Comparison of ENCODE assay signal across 11 cellular contexts in the genomic region with DNA sequence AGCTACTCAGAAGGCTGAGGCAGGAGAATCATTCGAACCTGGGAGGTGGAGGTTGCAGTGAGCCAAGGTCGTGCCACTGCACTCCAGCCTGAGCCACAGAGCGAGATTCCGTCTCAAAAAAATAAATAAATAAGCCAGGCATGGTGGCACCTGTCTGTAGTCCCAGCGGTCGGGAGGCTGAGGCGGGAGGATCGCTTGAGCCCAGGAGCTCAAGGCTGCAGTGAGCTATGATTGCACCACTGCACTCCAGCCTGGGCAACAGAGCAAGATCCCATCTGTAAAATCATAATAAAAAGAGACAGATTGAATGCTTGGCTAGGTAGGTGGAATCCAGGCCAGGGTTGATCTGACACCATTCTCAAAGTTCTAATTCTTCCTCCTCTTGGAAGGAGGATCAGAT. TPM values are rescaled to one million over a fixed set of nuclear protein-coding genes. Genes with fewer than 3 reads are reported as not detected.
DNase-seq lines count a peak whose midpoint lies in the region; ATAC-seq, FAIRE-seq and TF ChIP-seq lines count a peak whose summit lies in the region.
"Not testable (repeated sequence)": the region's sequence is repeated elsewhere in the genome, so short reads cannot be mapped to it uniquely, and the experiment has no call there.
"Had no signal": no experiment of that assay in that cellular context is flagged by ENCODE, and none has a peak within 500 bp of the region (broad histone marks: within the 10 kb centered on the region; RNA-seq: fewer than 3 reads in every experiment).

No MANE protein-coding gene starts in this region.

- not testable (repeated sequence) for H3K9ac ChIP-seq in HepG2 (ENCODE audit: insufficient read depth, low read depth, low read length)

- BruUV-seq in HepG2 (replicated peaks; lab: Mats Ljungman, UMichigan): not testable (repeated sequence)

- WGBS in HepG2 (ENCODE audit: low lambda C conversion rate): 93% methylated on average over 8 of the region's 8 CpGs
- WGBS in spleen, 5 donors: 95 to 98% (median 97%) methylated on average over 8 of the region's 8 CpGs

- intact Hi-C loops in HepG2 (cut with micrococcal nuclease; ENCODE audit: unreplicated experiment); spleen (cut with DNase I; ENCODE audit: low total_unique reads): not testable (repeated sequence)

- not testable (repeated sequence) for H3K9me3 ChIP-seq in SJCRH30 (replicated peaks); HepG2 (ENCODE audit: low read length); spleen

- not testable (repeated sequence) for H3K4me2 ChIP-seq in HepG2 (ENCODE audit: low read depth, low read length)

- in situ Hi-C loops in ACHN (cut with HindIII; ENCODE audit: low pct_ligation_motif_present, low pct_unique_long_range_greater_than_20kb, low sequenced_read_pairs); HepG2 (cut with HindIII; ENCODE audit: extremely low pct_ligation_motif_present, low pct_unique_long_range_greater_than_20kb): not testable (repeated sequence)

- not testable (repeated sequence) for H4K20me1 ChIP-seq in HepG2 (ENCODE audit: insufficient read depth, low read length)

- DNase-seq in ACHN: peak; percentile 8
- DNase-seq in HEK293T (ENCODE audit: extremely low spot score): peak; percentile 3
- DNase-seq in SJCRH30: peak in 1 of 2 experiments; percentile 1
- not testable (repeated sequence) for DNase-seq in activated naive CD4-positive, alpha-beta T cell treated with anti-CD3 and anti-CD28 coated beads, Interleukin-2, amount 10 ng/mL, durations not matched to agents 7 days and 5 days; HepG2 (ENCODE audit: low spot score)
- DNase-seq in ecto neural progenitor cell (ENCODE audit: low spot score): peak; percentile 14
- peak; percentile 54 for DNase-seq in spleen

- H3K79me2 ChIP-seq in HepG2 (ENCODE audit: insufficient read depth, low read length): not testable (repeated sequence)

- H3K27me3 Mint-ChIP-seq in activated naive CD4-positive, alpha-beta T cell treated with anti-CD3 and anti-CD28 coated beads, Interleukin-2, amount 10 ng/mL, durations not matched to agents 7 days and 5 days: not testable (repeated sequence)

- POLR2A ChIA-PET in HEK293T (lab: Yijun Ruan, JAX); HepG2 (lab: Yijun Ruan, JAX): not testable (repeated sequence)

- not testable (repeated sequence) for TF ChIP-seq EP300 in HepG2 (IDR thresholded peaks at IDR 0.05; ENCODE audit: low read depth in 2 of 2, low read length in 2 of 2); HepG2 (CRISPR knock-in tag; IDR thresholded peaks at IDR 0.05; ENCODE audit: borderline replicate concordance)

- not testable (repeated sequence) for H3K36me3 Mint-ChIP-seq in activated naive CD4-positive, alpha-beta T cell treated with anti-CD3 and anti-CD28 coated beads, Interleukin-2, amount 10 ng/mL, durations not matched to agents 7 days and 5 days

- CTCF ChIA-PET in HEK293T (lab: Yijun Ruan, JAX); activated naive CD4-positive, alpha-beta T cell treated with anti-CD3 and anti-CD28 coated beads, Interleukin-2, amount 10 ng/mL, durations not matched to agents 7 days and 5 days (lab: Charles Lee); HepG2 (lab: Yijun Ruan, JAX; ENCODE audit: low intra/inter-chr PET ratio, low total read pairs): not testable (repeated sequence)

- not testable (repeated sequence) for ATAC-seq in HepG2

- not testable (repeated sequence) for TF ChIP-seq RAD21 in HepG2 (CRISPR knock-in tag; IDR thresholded peaks at IDR 0.05)

- not testable (repeated sequence) for TF ChIP-seq CTCF in HepG2 (CRISPR knock-in tag; IDR thresholded peaks at IDR 0.05); spleen (IDR thresholded peaks at IDR 0.05 in 8 of 11, conservative IDR thresholded peaks at IDR 0.05 in 3 of 11)

- H3K4me3 Mint-ChIP-seq in activated naive CD4-positive, alpha-beta T cell treated with anti-CD3 and anti-CD28 coated beads, Interleukin-2, amount 10 ng/mL, durations not matched to agents 7 days and 5 days: not testable (repeated sequence)

- not testable (repeated sequence) for H3K4me1 Mint-ChIP-seq in activated naive CD4-positive, alpha-beta T cell treated with anti-CD3 and anti-CD28 coated beads, Interleukin-2, amount 10 ng/mL, durations not matched to agents 7 days and 5 days

- not testable (repeated sequence) for H2AFZ ChIP-seq in HepG2 (ENCODE audit: low read length)

- H3K27me3 ChIP-seq in SJCRH30; HepG2 (ENCODE audit: control insufficient read depth in 1 of 2, insufficient read depth in 2 of 2, low read length in 2 of 2); spleen (replicated peaks in 1 of 7): not testable (repeated sequence)

- H3K9me3 Mint-ChIP-seq in activated naive CD4-positive, alpha-beta T cell treated with anti-CD3 and anti-CD28 coated beads, Interleukin-2, amount 10 ng/mL, durations not matched to agents 7 days and 5 days: not testable (repeated sequence)

- H3K4me3 ChIP-seq in SJCRH30; HepG2 (replicated peaks in 1 of 3; ENCODE audit: insufficient read depth in 1 of 3, low read depth in 2 of 3, low read length in 3 of 3); spleen: not testable (repeated sequence)

- peak overlapping the region; percentile 18; the same call in 1 of the 2 replicates for H3K27ac ChIP-seq in SJCRH30
- not testable (repeated sequence) for H3K27ac ChIP-seq in HepG2 (ENCODE audit: extremely low read length, insufficient read depth, low read length)
- peak overlapping the region in 2 of 8 donors; percentile 82 to 88 for H3K27ac ChIP-seq in spleen

- peaks cover 23% of the 10 kb centered on the region for H3K4me1 ChIP-seq in SJCRH30
- H3K4me1 ChIP-seq in HepG2 (ENCODE audit: insufficient read depth, low read length): not testable (repeated sequence)
- peaks cover 0 to 12% (median 2%) of the 10 kb centered on the region in 6 donors for H3K4me1 ChIP-seq in spleen

- not testable (repeated sequence) for TF ChIP-seq POLR2A in HepG2 (IDR thresholded peaks at IDR 0.05; ENCODE audit: insufficient read depth in 1 of 2, low read depth in 2 of 2, low read length in 2 of 2); spleen (IDR thresholded peaks at IDR 0.05)

- FAIRE-seq in HepG2 (lab: Jason Lieb, UNC): not testable (repeated sequence)

- H3K36me3 ChIP-seq in SJCRH30; HepG2 (replicated peaks in 1 of 2; ENCODE audit: control insufficient read depth in 1 of 2, insufficient read depth in 2 of 2, low read length in 2 of 2): not testable (repeated sequence)
- peaks cover 0 to 51% (median 25%) of the 10 kb centered on the region in 6 donors for H3K36me3 ChIP-seq in spleen

- peak overlapping the region; percentile 26 for H3K27ac Mint-ChIP-seq in activated naive CD4-positive, alpha-beta T cell treated with anti-CD3 and anti-CD28 coated beads, Interleukin-2, amount 10 ng/mL, durations not matched to agents 7 days and 5 days

RNA-seq across cellular contexts. Expression of a gene that starts 3.7 kb away (rescaled TPM):
- total RNA-seq in SJCRH30 (2014; rRNA removed; shearing (Covaris generic)): 0.33 and 0.69 TPM in 2 replicates
- not detected in 2 replicates for total RNA-seq in HepG2 (2016; rRNA removed; fragmentation: Illumina TruSeq; extraction: Trizol)
- total RNA-seq in HepG2 (2016; cell fraction: cytosol; rRNA removed; fragmentation: Illumina TruSeq; extraction: Trizol; ENCODE audit: low read depth): 0.10 TPM in 1 of 2 replicates, not detected in the other
- 0.11 TPM in 1 of 2 replicates, not detected in the other for total RNA-seq in HepG2 (2016; cell fraction: insoluble cytoplasmic fraction; rRNA removed; fragmentation: Illumina TruSeq; extraction: Trizol)
- total RNA-seq in HepG2 (2016; cell fraction: membrane; rRNA removed; fragmentation: Illumina TruSeq; extraction: Trizol): 0.10 TPM in 1 of 2 replicates, not detected in the other
- total RNA-seq in HepG2 (2016; cell fraction: nucleus; rRNA removed; fragmentation: Illumina TruSeq; extraction: Trizol): 2.0 TPM in 1 of 2 replicates, not detected in the other
- not detected in 2 replicates for polyA plus RNA-seq in HepG2 (2011; rRNA removed)
- not detected in 2 replicates for polyA plus RNA-seq in HepG2 (2011; cell fraction: cytosol; rRNA removed)
- polyA plus RNA-seq in HepG2 (2011; cell fraction: nucleus; rRNA removed): 0.13 and 0.14 TPM in 2 replicates
- polyA plus RNA-seq in HepG2 (2012): not detected in 2 replicates
- not detected in 2 replicates for polyA plus RNA-seq in HepG2 (2016; cell fraction: cytosol; fragmentation: Illumina TruSeq; extraction: Trizol; ENCODE audit: low read depth)
- not detected in 2 replicates for polyA plus RNA-seq in HepG2 (2016; cell fraction: insoluble cytoplasmic fraction; fragmentation: Illumina TruSeq; extraction: Trizol; ENCODE audit: low read depth)
- polyA plus RNA-seq in HepG2 (2016; cell fraction: membrane; fragmentation: Illumina TruSeq; extraction: Trizol; ENCODE audit: low read depth): not detected in 2 replicates
- polyA plus RNA-seq in HepG2 (2016; cell fraction: nucleus; fragmentation: Illumina TruSeq; extraction: Trizol; ENCODE audit: insufficient read depth, low read depth): not detected in 2 replicates
- polyA minus RNA-seq in HepG2 (2011; rRNA and poly(A)+ RNA removed; ENCODE audit: low replicate concordance): 0.82 and 1.7 TPM in 2 replicates
- polyA minus RNA-seq in HepG2 (2011; cell fraction: cytosol; rRNA and poly(A)+ RNA removed): not detected in 2 replicates
- polyA minus RNA-seq in HepG2 (2011; cell fraction: nucleus; rRNA and poly(A)+ RNA removed): 0.62 and 1.8 TPM in 2 replicates
- 1 to 10 TPM; 1.9 to 4.4 (median 3.0) TPM for total RNA-seq in spleen
- 1 to 10 TPM in 2 of 3 donors, under 1 TPM in 1; 0.21 to 1.9 (median 1.2) TPM for polyA plus RNA-seq in spleen
- polyA plus RNA-seq: AG04450 had no signal

RNA-seq across cellular contexts. Expression of a gene that starts 36.5 kb away (rescaled TPM):
- total RNA-seq in SJCRH30 (2014; rRNA removed; shearing (Covaris generic)): 0.10 TPM in 1 of 2 replicates, not detected in the other
- 0.08 and 0.11 TPM in 2 replicates for total RNA-seq in HepG2 (2016; rRNA removed; fragmentation: Illumina TruSeq; extraction: Trizol)
- total RNA-seq in HepG2 (2016; cell fraction: cytosol; rRNA removed; fragmentation: Illumina TruSeq; extraction: Trizol; ENCODE audit: low read depth): not detected in 2 replicates
- not detected in 2 replicates for total RNA-seq in HepG2 (2016; cell fraction: insoluble cytoplasmic fraction; rRNA removed; fragmentation: Illumina TruSeq; extraction: Trizol)
- total RNA-seq in HepG2 (2016; cell fraction: membrane; rRNA removed; fragmentation: Illumina TruSeq; extraction: Trizol): not detected in 2 replicates
- total RNA-seq in HepG2 (2016; cell fraction: nucleus; rRNA removed; fragmentation: Illumina TruSeq; extraction: Trizol): not detected in 2 replicates
- 0.13 TPM in 1 of 2 replicates, not detected in the other for polyA plus RNA-seq in HepG2 (2011; rRNA removed)
- not detected in 2 replicates for polyA plus RNA-seq in HepG2 (2011; cell fraction: cytosol; rRNA removed)
- polyA plus RNA-seq in HepG2 (2011; cell fraction: nucleus; rRNA removed): not detected in 2 replicates
- 0.15 TPM in 2 replicates for polyA plus RNA-seq in HepG2 (2012)
- polyA plus RNA-seq in HepG2 (2016; cell fraction: cytosol; fragmentation: Illumina TruSeq; extraction: Trizol; ENCODE audit: low read depth): not detected in 2 replicates
- not detected in 2 replicates for polyA plus RNA-seq in HepG2 (2016; cell fraction: insoluble cytoplasmic fraction; fragmentation: Illumina TruSeq; extraction: Trizol; ENCODE audit: low read depth)
- not detected in 2 replicates for polyA plus RNA-seq in HepG2 (2016; cell fraction: membrane; fragmentation: Illumina TruSeq; extraction: Trizol; ENCODE audit: low read depth)
- polyA plus RNA-seq in HepG2 (2016; cell fraction: nucleus; fragmentation: Illumina TruSeq; extraction: Trizol; ENCODE audit: insufficient read depth, low read depth): 0.25 TPM in 1 of 2 replicates, not detected in the other
- polyA minus RNA-seq in HepG2 (2011; rRNA and poly(A)+ RNA removed; ENCODE audit: low replicate concordance): not detected in 2 replicates
- not detected in 2 replicates for polyA minus RNA-seq in HepG2 (2011; cell fraction: cytosol; rRNA and poly(A)+ RNA removed)
- 0.13 TPM in 1 of 2 replicates, not detected in the other for polyA minus RNA-seq in HepG2 (2011; cell fraction: nucleus; rRNA and poly(A)+ RNA removed)
- under 1 TPM in 4 of 7 donors, not detected in 3; 0.64 to 0.82 (median 0.75) TPM for total RNA-seq in spleen
- polyA plus RNA-seq in spleen: under 1 TPM in 2 of 3 donors, not detected in 1; 0.06 to 0.13 TPM
- total RNA-seq: G401, H7 had no signal
- polyA plus RNA-seq: A549, AG04450 had no signal

RNA-seq across cellular contexts. Expression of a gene that starts 45.1 kb away (rescaled TPM):
- 10.6 and 11.5 TPM in 2 replicates for total RNA-seq in SJCRH30 (2014; rRNA removed; shearing (Covaris generic))
- total RNA-seq in HepG2 (2016; rRNA removed; fragmentation: Illumina TruSeq; extraction: Trizol): 5.2 and 5.5 TPM in 2 replicates
- total RNA-seq in HepG2 (2016; cell fraction: cytosol; rRNA removed; fragmentation: Illumina TruSeq; extraction: Trizol; ENCODE audit: low read depth): 2.2 and 3.3 TPM in 2 replicates
- 4.7 and 6.9 TPM in 2 replicates for total RNA-seq in HepG2 (2016; cell fraction: insoluble cytoplasmic fraction; rRNA removed; fragmentation: Illumina TruSeq; extraction: Trizol)
- total RNA-seq in HepG2 (2016; cell fraction: membrane; rRNA removed; fragmentation: Illumina TruSeq; extraction: Trizol): 4.2 and 4.5 TPM in 2 replicates
- 7.1 and 7.5 TPM in 2 replicates for total RNA-seq in HepG2 (2016; cell fraction: nucleus; rRNA removed; fragmentation: Illumina TruSeq; extraction: Trizol)
- 6.2 and 7.0 TPM in 2 replicates for polyA plus RNA-seq in HepG2 (2011; rRNA removed)
- 2.7 and 4.1 TPM in 2 replicates for polyA plus RNA-seq in HepG2 (2011; cell fraction: cytosol; rRNA removed)
- 18.5 and 23.3 TPM in 2 replicates for polyA plus RNA-seq in HepG2 (2011; cell fraction: nucleus; rRNA removed)
- polyA plus RNA-seq in HepG2 (2012): 5.0 and 6.3 TPM in 2 replicates
- polyA plus RNA-seq in HepG2 (2016; cell fraction: cytosol; fragmentation: Illumina TruSeq; extraction: Trizol; ENCODE audit: low read depth): 1.3 and 1.5 TPM in 2 replicates
- polyA plus RNA-seq in HepG2 (2016; cell fraction: insoluble cytoplasmic fraction; fragmentation: Illumina TruSeq; extraction: Trizol; ENCODE audit: low read depth): 6.9 and 7.6 TPM in 2 replicates
- polyA plus RNA-seq in HepG2 (2016; cell fraction: membrane; fragmentation: Illumina TruSeq; extraction: Trizol; ENCODE audit: low read depth): 2.1 and 2.2 TPM in 2 replicates
- 15.2 and 17.1 TPM in 2 replicates for polyA plus RNA-seq in HepG2 (2016; cell fraction: nucleus; fragmentation: Illumina TruSeq; extraction: Trizol; ENCODE audit: insufficient read depth, low read depth)
- 19.1 and 19.3 TPM in 2 replicates for polyA minus RNA-seq in HepG2 (2011; rRNA and poly(A)+ RNA removed; ENCODE audit: low replicate concordance)
- 6.9 and 9.4 TPM in 2 replicates for polyA minus RNA-seq in HepG2 (2011; cell fraction: cytosol; rRNA and poly(A)+ RNA removed)
- polyA minus RNA-seq in HepG2 (2011; cell fraction: nucleus; rRNA and poly(A)+ RNA removed): 8.8 and 10.3 TPM in 2 replicates
- total RNA-seq in spleen: 10 to 100 TPM; 38.6 to 60.6 (median 44.5) TPM
- 10 to 100 TPM; 17.9 to 50.9 (median 36.2) TPM for polyA plus RNA-seq in spleen
